16 cellular contexts compared by ENCODE assay signal in genomic region chr9:91920846-91921350, GRCh38. TPM values are rescaled to one million over a fixed set of nuclear protein-coding genes. Genes with fewer than 3 reads are reported as not detected.
DNase-seq lines count a peak whose midpoint lies in the region; ATAC-seq, FAIRE-seq and TF ChIP-seq lines count a peak whose summit lies in the region.
"Had no signal": no experiment of that assay in that cellular context is flagged by ENCODE, and none has a peak within 500 bp of the region (broad histone marks: within the 10 kb centered on the region; RNA-seq: fewer than 3 reads in every experiment).

No MANE protein-coding gene starts in this region.

- H4K20me1 ChIP-seq in GM23338 (replicated peaks; ENCODE audit: insufficient read depth) (peaks cover 18% of the 10 kb centered on the region; the same call in 1 of the 2 replicates), H1 (replicated peaks in 1 of 2; ENCODE audit: control insufficient read depth in 1 of 2, insufficient read depth in 2 of 2, low read length in 2 of 2) (peaks cover 4 to 10% of the 10 kb centered on the region in 2 experiments), smooth muscle cell (ENCODE audit: low read depth) (peaks cover 96% of the 10 kb centered on the region), OCI-LY7 (ENCODE audit: insufficient read depth, low read length) (no peaks in the 10 kb centered on the region)
- H4K20me1 ChIP-seq: BLaER1 treated with 17β-estradiol and CSF1 and Interleukin-3, amounts not matched to agents 10 nM and 100 nM had no signal

- H3K56ac ChIP-seq in H1 (replicated peaks; ENCODE audit: insufficient read length, low read depth, low read length) (no peak overlapping the region), mesendoderm (ENCODE audit: low read length) (peak overlapping the region; percentile 8)

- peak overlapping the region; percentile 15 for H3K4me2 ChIP-seq in GM23338
- H3K4me2 ChIP-seq in H1 (ENCODE audit: insufficient read depth in 1 of 2, low read depth in 2 of 2, low read length in 2 of 2) = no peak overlapping the region
- no peak overlapping the region for H3K4me2 ChIP-seq in mesendoderm (ENCODE audit: low read length)
- peak overlapping the region; percentile 43 for H3K4me2 ChIP-seq in smooth muscle cell
- H3K4me2 ChIP-seq in OCI-LY7 (ENCODE audit: low read length) = no peak overlapping the region
- H3K4me2 ChIP-seq: BLaER1 treated with 17β-estradiol and CSF1 and Interleukin-3, amounts not matched to agents 10 nM and 100 nM had no signal

- H3K79me1 ChIP-seq in H1 (ENCODE audit: low read depth, low read length) = no peaks in the 10 kb centered on the region; the same call in 1 of the 2 replicates
- peaks cover 35% of the 10 kb centered on the region for H3K79me1 ChIP-seq in mesendoderm (ENCODE audit: low read length)

- H3K36me3 ChIP-seq in GM23338 (ENCODE audit: insufficient read depth) (no peaks in the 10 kb centered on the region), H1 (ENCODE audit: control insufficient read depth in 2 of 4, insufficient read depth in 4 of 4, low read length in 3 of 4) (no peaks in the 10 kb centered on the region), mesendoderm (ENCODE audit: control insufficient read depth, insufficient read depth, low read length) (no peaks in the 10 kb centered on the region), smooth muscle cell (ENCODE audit: low read depth) (no peaks in the 10 kb centered on the region), OCI-LY7 (ENCODE audit: insufficient read depth, low read length) (no peaks in the 10 kb centered on the region), H7 (replicated peaks; ENCODE audit: control insufficient read depth, insufficient read depth, low read length) (no peaks in the 10 kb centered on the region)
- H3K36me3 ChIP-seq: BLaER1 treated with 17β-estradiol and CSF1 and Interleukin-3, amounts not matched to agents 10 nM and 100 nM had no signal

- H3K36me3 Mint-ChIP-seq in GM23338 (ENCODE audit: low read depth) = no peaks in the 10 kb centered on the region

- no peak overlapping the region for H3K14ac ChIP-seq in H1 (ENCODE audit: insufficient read length)

- H2AFZ ChIP-seq in GM23338 (no peak overlapping the region), H1 (ENCODE audit: low read length) (no peak overlapping the region), smooth muscle cell (ENCODE audit: low read depth) (no peak overlapping the region), OCI-LY7 (ENCODE audit: low read length) (no peak overlapping the region)

- ATAC-seq in GM23338 = no peak
- ATAC-seq: HepG2 had no signal

- H3K4me1 Mint-ChIP-seq in GM23338 = peaks cover 34% of the 10 kb centered on the region
- H3K4me1 Mint-ChIP-seq: CD4-positive, CD25-positive, alpha-beta regulatory T cell had no signal

- H3K23ac ChIP-seq in H1 (ENCODE audit: insufficient read length) = no peak overlapping the region
- no peak overlapping the region for H3K23ac ChIP-seq in mesendoderm (ENCODE audit: low read length)

- no peak for FAIRE-seq in H1 (lab: Jason Lieb, UNC)
- FAIRE-seq: GM19239, HepG2 had no signal

- peaks cover 12% of the 10 kb centered on the region for H3K79me2 ChIP-seq in GM23338 (replicated peaks; ENCODE audit: insufficient read depth)
- no peaks in the 10 kb centered on the region for H3K79me2 ChIP-seq in H1 (ENCODE audit: control insufficient read depth in 1 of 2, insufficient read depth in 2 of 2, low read length in 2 of 2)
- H3K79me2 ChIP-seq in mesendoderm (ENCODE audit: control insufficient read depth, insufficient read depth, low read length) = peaks cover 74% of the 10 kb centered on the region
- H3K79me2 ChIP-seq in smooth muscle cell (ENCODE audit: low read depth) = peaks cover 61% of the 10 kb centered on the region
- H3K79me2 ChIP-seq in OCI-LY7 (ENCODE audit: insufficient read depth, low read depth, low read length) = no peaks in the 10 kb centered on the region

- CTCF ChIA-PET in H1 (lab: Charles Lee; ENCODE audit: partially characterized antibody) (no interaction called here), OCI-LY7 (lab: Charles Lee; ENCODE audit: unreplicated experiment) (no interaction called here)

- no peak overlapping the region for H3K4me3 ChIP-seq in GM23338
- H3K4me3 ChIP-seq in H1 (ENCODE audit: extremely low read depth in 1 of 4, insufficient read depth in 2 of 4, low read depth in 3 of 4, low read length in 4 of 4) = no peak overlapping the region
- no peak overlapping the region for H3K4me3 ChIP-seq in mesendoderm (ENCODE audit: low read length)
- H3K4me3 ChIP-seq in smooth muscle cell = no peak overlapping the region
- no peak overlapping the region for H3K4me3 ChIP-seq in OCI-LY7 (ENCODE audit: low read depth, low read length, poor library complexity, severe bottlenecking)
- H3K4me3 ChIP-seq in H7 (ENCODE audit: insufficient read depth, low read depth, low read length) = no peak overlapping the region
- H3K4me3 ChIP-seq: BLaER1 treated with 17β-estradiol and CSF1 and Interleukin-3, amounts not matched to agents 10 nM and 100 nM had no signal

- no peak overlapping the region for H3K27ac Mint-ChIP-seq in GM23338
- H3K27ac Mint-ChIP-seq: CD4-positive, CD25-positive, alpha-beta regulatory T cell; H9 had no signal

- H3K9me3 Mint-ChIP-seq in GM23338 = no peaks in the 10 kb centered on the region
- H3K9me3 Mint-ChIP-seq: CD4-positive, CD25-positive, alpha-beta regulatory T cell; H9 had no signal

- no peak overlapping the region; the same call in 2 of the 3 replicates for H3K4me3 Mint-ChIP-seq in GM23338
- H3K4me3 Mint-ChIP-seq: CD4-positive, CD25-positive, alpha-beta regulatory T cell; H9 had no signal

- peaks cover 12% of the 10 kb centered on the region for H3K4me1 ChIP-seq in GM23338 (ENCODE audit: insufficient read depth)
- peaks cover 3 to 6% (median 3%) of the 10 kb centered on the region in 4 experiments; a peak in 6 of 7 replicates for H3K4me1 ChIP-seq in H1 (replicated peaks in 1 of 4; ENCODE audit: control insufficient read depth in 3 of 4, insufficient read depth in 4 of 4, low read length in 3 of 4)
- H3K4me1 ChIP-seq in mesendoderm (ENCODE audit: control insufficient read depth, low read depth, low read length) = peaks cover 22% of the 10 kb centered on the region
- H3K4me1 ChIP-seq in smooth muscle cell (ENCODE audit: low read depth) = peaks cover 21% of the 10 kb centered on the region
- H3K4me1 ChIP-seq in OCI-LY7 (ENCODE audit: insufficient read depth, low read length, poor library complexity, severe bottlenecking) = no peaks in the 10 kb centered on the region
- H3K4me1 ChIP-seq: BLaER1 treated with 17β-estradiol and CSF1 and Interleukin-3, amounts not matched to agents 10 nM and 100 nM had no signal

- no peak for TF ChIP-seq RAD21 in H1 (IDR thresholded peaks at IDR 0.05 in 1 of 2, conservative IDR thresholded peaks at IDR 0.05 in 1 of 2; ENCODE audit: low read depth in 2 of 2, low read length in 2 of 2)

- no peak for DNase-seq in GM23338 (ENCODE audit: low spot score)
- no peak for DNase-seq in H1 (ENCODE audit: low read depth in 1 of 2, low spot score in 2 of 2)
- no peak for DNase-seq in mesendoderm
- no peak for DNase-seq in smooth muscle cell (lab: John Stamatoyannopoulos, UW; ENCODE audit: unreplicated experiment)
- no peak for DNase-seq in anterior cingulate cortex (lab: John Stamatoyannopoulos, UW)
- DNase-seq in OCI-LY7 (ENCODE audit: low spot score) = no peak
- no peak for DNase-seq in H7
- DNase-seq: ACHN; CD4-positive, CD25-positive, alpha-beta regulatory T cell; DMS53; GF-D8 had no signal

- 0 out of 2 replicates have a peak overlapping the region, but pooled peaks have one; percentile 25 for H2BK15ac ChIP-seq in H1 (ENCODE audit: low read length)
- H2BK15ac ChIP-seq in mesendoderm (replicated peaks; ENCODE audit: low read depth) = no peak overlapping the region

- peaks cover 13% of the 10 kb centered on the region; the same call in 1 of the 2 replicates for H3K27me3 ChIP-seq in GM23338 (ENCODE audit: insufficient read depth)
- peaks cover 0 to 12% (median 10%) of the 10 kb centered on the region in 4 experiments; a peak in 4 of 7 replicates for H3K27me3 ChIP-seq in H1 (replicated peaks in 1 of 4; ENCODE audit: control insufficient read depth in 3 of 4, extremely low read depth in 1 of 4, insufficient read depth in 3 of 4, low read length in 3 of 4)
- no peaks in the 10 kb centered on the region for H3K27me3 ChIP-seq in mesendoderm (ENCODE audit: insufficient read depth, low read length, poor library complexity)
- no peaks in the 10 kb centered on the region for H3K27me3 ChIP-seq in smooth muscle cell (ENCODE audit: low read depth)
- peaks cover 4% of the 10 kb centered on the region; the same call in 1 of the 2 replicates for H3K27me3 ChIP-seq in H7 (ENCODE audit: control insufficient read depth, insufficient read depth, low read length)
- H3K27me3 ChIP-seq: BLaER1 treated with 17β-estradiol and CSF1 and Interleukin-3, amounts not matched to agents 10 nM and 100 nM had no signal

- H3K9me3 ChIP-seq in H1 (ENCODE audit: insufficient read depth in 2 of 2, low read depth in 1 of 2, low read length in 1 of 2) (no peaks in the 10 kb centered on the region), smooth muscle cell (replicated peaks; ENCODE audit: low read depth) (no peaks in the 10 kb centered on the region), OCI-LY7 (ENCODE audit: low read length) (no peaks in the 10 kb centered on the region)

- WGBS in H1 (ENCODE audit: extremely low coverage in 1 of 2, insufficient coverage in 1 of 2, insufficient read length in 1 of 2, insufficient replicate concordance in 2 of 2, low coverage in 1 of 2, low lambda C conversion rate in 2 of 2, missing lambda C conversion rate in 1 of 2), 2 experiments = 74% methylated on average over 3 of the region's 3 CpGs; no CpG with 5 or more reads in 1 of the 2 experiments
- no CpG with 5 or more reads among the region's 3 CpGs for WGBS in mesendoderm (ENCODE audit: extremely low coverage, insufficient coverage, low lambda C conversion rate)
- WGBS in smooth muscle cell (ENCODE audit: low lambda C conversion rate) = 86% methylated on average over 3 of the region's 3 CpGs

- no peak overlapping the region; the same call in 1 of the 2 replicates for H2BK20ac ChIP-seq in H1 (ENCODE audit: low read length)

- H3K27ac ChIP-seq in GM23338 (ENCODE audit: low read depth) = no peak overlapping the region
- no peak overlapping the region for H3K27ac ChIP-seq in H1 (ENCODE audit: low read depth, low read length)
- H3K27ac ChIP-seq in mesendoderm (ENCODE audit: low read depth, low read length) = no peak overlapping the region
- H3K27ac ChIP-seq in smooth muscle cell (ENCODE audit: low read depth) = no peak overlapping the region
- no peak overlapping the region for H3K27ac ChIP-seq in OCI-LY7 (ENCODE audit: low read depth, low read length, poor library complexity, severe bottlenecking)
- H3K27ac ChIP-seq: BLaER1 treated with 17β-estradiol and CSF1 and Interleukin-3, amounts not matched to agents 10 nM and 100 nM had no signal

- no peaks in the 10 kb centered on the region for H3F3A ChIP-seq in GM23338 (replicated peaks; ENCODE audit: low read depth)
- no peaks in the 10 kb centered on the region for H3F3A ChIP-seq in smooth muscle cell (ENCODE audit: low read depth)

- H3K4ac ChIP-seq in H1 (replicated peaks; ENCODE audit: insufficient read length, low read depth, low read length) (no peak overlapping the region), mesendoderm (ENCODE audit: low read depth, low read length) (no peak overlapping the region)

- H3K9ac ChIP-seq in H1 (replicated peaks in 1 of 4; ENCODE audit: extremely low read depth in 1 of 4, low read depth in 3 of 4, low read length in 3 of 4) (no peak overlapping the region), mesendoderm (ENCODE audit: low read length) (no peak overlapping the region), smooth muscle cell (ENCODE audit: low read depth) (no peak overlapping the region)
- H3K9ac ChIP-seq: BLaER1 treated with 17β-estradiol and CSF1 and Interleukin-3, amounts not matched to agents 10 nM and 100 nM had no signal

- H4K8ac ChIP-seq in H1 (ENCODE audit: extremely low read depth, insufficient read depth, low read length) (no peak overlapping the region), mesendoderm (ENCODE audit: low read depth, low read length) (no peak overlapping the region)

- no peak overlapping the region for H4K5ac ChIP-seq in H1 (ENCODE audit: insufficient read length, low read depth, low read length)
- no peak overlapping the region for H4K5ac ChIP-seq in mesendoderm (ENCODE audit: low read length)

- 0 out of 2 replicates have a peak, but pooled peaks cover 3% of the 10 kb centered on the region for H3K9me2 ChIP-seq in GM23338 (ENCODE audit: insufficient read depth)
- H3K9me2 ChIP-seq in OCI-LY7 (ENCODE audit: insufficient read depth, low read length) = no peaks in the 10 kb centered on the region

- no TSS peak for BruUV-seq in OCI-LY7 (replicated peaks; lab: Mats Ljungman, UMichigan)

- H3K18ac ChIP-seq in H1 (ENCODE audit: extremely low read depth, low read length) (0 out of 2 replicates have a peak overlapping the region, but pooled peaks have one; percentile 55), mesendoderm (ENCODE audit: low read length) (peak overlapping the region; percentile 51)

- POLR2A ChIA-PET in H1 (lab: Charles Lee; ENCODE audit: partially characterized antibody) = no interaction called here
- POLR2A ChIA-PET in OCI-LY7 (lab: Charles Lee) = no interaction called here

- peaks cover 8% of the 10 kb centered on the region for H3K27me3 Mint-ChIP-seq in GM23338 (ENCODE audit: insufficient read depth, low read depth, poor library complexity)
- H3K27me3 Mint-ChIP-seq: CD4-positive, CD25-positive, alpha-beta regulatory T cell had no signal

- 0 out of 2 replicates have a peak, but pooled peaks cover 1% of the 10 kb centered on the region for H3K23me2 ChIP-seq in H1 (ENCODE audit: low read depth, low read length)

- no peak overlapping the region for H4K91ac ChIP-seq in H1 (replicated peaks; ENCODE audit: insufficient read length, low read length)

- no peak for TF ChIP-seq EP300 in H1 (IDR thresholded peaks at IDR 0.05; ENCODE audit: borderline replicate concordance in 1 of 2, low read depth in 2 of 2, low read length in 2 of 2)

- no peak for TF ChIP-seq CTCF in GM23338 (conservative IDR thresholded peaks at IDR 0.05; ENCODE audit: low read depth in 2 of 2)
- TF ChIP-seq CTCF in H1 (IDR thresholded peaks at IDR 0.05; ENCODE audit: control extremely low read depth in 1 of 3, insufficient read depth in 1 of 3, low read depth in 1 of 3, low read length in 3 of 3) = no peak
- no peak for TF ChIP-seq CTCF in smooth muscle cell (IDR thresholded peaks at IDR 0.05; ENCODE audit: borderline replicate concordance, insufficient read depth, poor library complexity, severe bottlenecking)
- no peak for TF ChIP-seq CTCF in OCI-LY7 (conservative IDR thresholded peaks at IDR 0.05; ENCODE audit: low read length)

- H2BK120ac ChIP-seq in H1 (replicated peaks; ENCODE audit: low read depth, low read length) (no peak overlapping the region), mesendoderm (ENCODE audit: low read depth, low read length) (no peak overlapping the region)

- TF ChIP-seq POLR2A in H1 (IDR thresholded peaks at IDR 0.05; ENCODE audit: control extremely low read depth in 1 of 2, low read depth in 2 of 2, low read length in 2 of 2) = no peak

- intact Hi-C loops in OCI-LY7 (cut with micrococcal nuclease; ENCODE audit: unreplicated experiment) = no loop called here

- H2BK12ac ChIP-seq in H1 (ENCODE audit: low read depth, low read length) = peak overlapping the region; percentile 52; the same call in 1 of the 2 replicates

- no peak overlapping the region for H2BK5ac ChIP-seq in H1 (ENCODE audit: low read depth, low read length)
- no peak overlapping the region for H2BK5ac ChIP-seq in mesendoderm (ENCODE audit: low read length)

- H2AK5ac ChIP-seq in H1 (ENCODE audit: low read depth, low read length) (no peak overlapping the region), mesendoderm (ENCODE audit: low read length) (no peak overlapping the region)

RNA-seq across cellular contexts. Expression of gene ROR2, which starts 29.1 kb away (rescaled TPM):
- 15.5 and 18.8 TPM in 2 replicates for total RNA-seq in GM23338 (2014; rRNA removed; shearing (Covaris generic))
- 6.0 and 8.1 TPM in 2 replicates for polyA plus RNA-seq in GM23338 (2016; fragmentation: Nextera tagmentation; extraction: Ambion mirVana)
- total RNA-seq in H1 (2021; fragmentation: NEBNext Ultra II Directional; extraction: Animal tissue kit (Norgen Biotek cat#: 25700)) = 4.0 and 4.3 TPM in 2 replicates
- polyA plus RNA-seq in H1 (2011; rRNA removed) = 2.7 and 5.4 TPM in 2 replicates
- polyA plus RNA-seq in H1 (2011; cell fraction: cytosol; rRNA removed) = 3.3 TPM
- 4.9 TPM for polyA plus RNA-seq in H1 (2011; cell fraction: nucleus; rRNA removed)
- polyA plus RNA-seq in H1 (2012, experiment 1 of 2) = 2.2 to 3.4 TPM (median 2.9 TPM) in 4 replicates
- 2.7 TPM for polyA plus RNA-seq in H1 (2012, experiment 2 of 2)
- 5.8 TPM for polyA plus RNA-seq in H1 (2013, experiment 1 of 2)
- polyA plus RNA-seq in H1 (2013, experiment 2 of 2) = 6.1 TPM
- 3.7 and 4.4 TPM in 2 replicates for polyA minus RNA-seq in H1 (2011; rRNA and poly(A)+ RNA removed)
- 3.7 TPM for polyA minus RNA-seq in H1 (2011; cell fraction: cytosol; rRNA and poly(A)+ RNA removed)
- 3.0 TPM for polyA minus RNA-seq in H1 (2011; cell fraction: nucleus; rRNA and poly(A)+ RNA removed)
- 24.3 TPM for polyA plus RNA-seq in mesendoderm (2013, experiment 1 of 2)
- polyA plus RNA-seq in mesendoderm (2013, experiment 2 of 2) = 22.3 TPM
- 15.7 and 16.7 TPM in 2 replicates for total RNA-seq in smooth muscle cell
- 16.3 and 21.7 TPM in 2 replicates for polyA plus RNA-seq in smooth muscle cell
- 0.19 TPM in 1 of 2 replicates, not detected in the other for total RNA-seq in OCI-LY7 (2014; rRNA removed; shearing (Covaris generic))
- total RNA-seq in OCI-LY7 (2022) = 0.10 and 0.17 TPM in 2 replicates
- 19.4 and 40.0 TPM in 2 replicates for total RNA-seq in H7 (2014; rRNA removed; shearing (Covaris generic))
- total RNA-seq: A172, HepG2 had no signal
- polyA plus RNA-seq: CD4-positive, CD25-positive, alpha-beta regulatory T cell; HepG2 had no signal

Comparison
In these comparisons a context has a peak if more than half of its experiments do, and no peak if none do; other contexts are left out.
1. H3K4me2 ChIP-seq: peak in GM23338 (single experiment) and smooth muscle cell (single experiment); none in H1 (0 of 2), mesendoderm (single experiment) and OCI-LY7 (single experiment).